In the genomic region with DNA sequence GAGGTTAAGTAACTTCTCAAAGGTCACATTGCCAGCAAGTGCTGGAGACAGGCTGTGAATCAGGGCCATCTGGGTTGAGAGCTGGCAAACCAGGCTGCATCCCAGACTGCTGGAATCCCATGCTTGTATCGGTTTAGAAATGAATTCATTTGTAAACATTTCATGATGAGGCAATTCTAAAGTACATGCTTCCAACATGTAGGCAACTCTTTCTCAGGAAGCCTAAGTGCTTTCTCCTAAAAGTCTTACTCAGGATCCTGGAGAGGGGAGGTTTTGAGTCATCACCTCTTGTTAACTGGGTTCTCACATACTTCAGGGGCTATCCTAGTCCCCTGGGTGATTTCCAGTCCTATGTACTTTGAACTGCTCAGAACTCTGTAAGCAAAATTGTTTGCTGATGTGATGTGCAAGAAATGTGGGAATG, we compare ENCODE assay signal across 18 cellular contexts.
A peak's percentile ranks its signal among the peaks of the same experiment; 100 is the strongest.
DNase-seq lines count a peak whose midpoint lies in the region; ATAC-seq and TF ChIP-seq lines count a peak whose summit lies in the region.
"Had no signal": no experiment of that assay in that cellular context is flagged by ENCODE, and none has a peak within 500 bp of the region (broad histone marks: within the 10 kb centered on the region; RNA-seq: fewer than 3 reads in every experiment).

No MANE protein-coding gene starts in this region.

- no peak overlapping the region for H3K4me2 ChIP-seq in smooth muscle cell
- H3K4me2 ChIP-seq: PC-9 had no signal

- ATAC-seq in GM21526 (IDR thresholded peaks at IDR 0.05; ENCODE audit: low FRiP score, unreplicated experiment) (no peak), HG03442 (IDR thresholded peaks at IDR 0.05; ENCODE audit: unreplicated experiment) (no peak), GM18909 (IDR thresholded peaks at IDR 0.05; ENCODE audit: poor library complexity, unreplicated experiment) (no peak)
- ATAC-seq: activated naive CD4-positive, alpha-beta T cell treated with anti-CD3 and anti-CD28 coated beads, Interleukin-2, amount 50 U/mL, for 72 hours; CD8-positive, alpha-beta T cell; psoas muscle had no signal

- no peaks in the 10 kb centered on the region for H3K27me3 ChIP-seq in smooth muscle cell (ENCODE audit: low read depth)

- 9% methylated on average over 1 of the region's 1 CpG for whole genome bisulfite sequencing in smooth muscle cell (ENCODE audit: low lambda C conversion rate)

- H3K4me1 ChIP-seq in smooth muscle cell (ENCODE audit: low read depth): no peaks in the 10 kb centered on the region
- H3K4me1 ChIP-seq: psoas muscle had no signal

- H3K9ac ChIP-seq in smooth muscle cell (ENCODE audit: low read depth): no peak overlapping the region

- intact Hi-C loops in cardiac septum (cut with DNase I): no loop called here

- no peak overlapping the region for H2AFZ ChIP-seq in smooth muscle cell (ENCODE audit: low read depth)
- H2AFZ ChIP-seq: PC-9 had no signal

- peaks cover 5% of the 10 kb centered on the region for H3F3A ChIP-seq in smooth muscle cell (ENCODE audit: low read depth)

- H3K4me3 ChIP-seq in smooth muscle cell: no peak overlapping the region
- H3K4me3 ChIP-seq: coronary artery, PC-9, psoas muscle had no signal

- peak overlapping the region; percentile 95 for H3K27ac ChIP-seq in VCaP
- H3K27ac ChIP-seq in smooth muscle cell (ENCODE audit: low read depth): peak overlapping the region; percentile 62
- H3K27ac ChIP-seq: coronary artery, PC-9, psoas muscle had no signal

- no peaks in the 10 kb centered on the region for H4K20me1 ChIP-seq in smooth muscle cell (ENCODE audit: low read depth)

- H3K36me3 ChIP-seq in smooth muscle cell (ENCODE audit: low read depth): no peaks in the 10 kb centered on the region

- H3K9me3 ChIP-seq in smooth muscle cell (replicated peaks; ENCODE audit: low read depth): no peaks in the 10 kb centered on the region
- H3K9me3 ChIP-seq: psoas muscle had no signal

- DNase-seq in EH (ENCODE audit: low read depth): peak; percentile 97
- DNase-seq in fibroblast of the conjunctiva (ENCODE audit: low read depth): peak; percentile 40
- no peak for DNase-seq in smooth muscle cell (lab: John Stamatoyannopoulos, UW; ENCODE audit: unreplicated experiment)
- no peak for DNase-seq in cardiac septum (ENCODE audit: low spot score)
- DNase-seq: activated CD4-positive, CD25-positive, alpha-beta regulatory T cell; activated CD8-positive, alpha-beta memory T cell treated with anti-CD3 and anti-CD28 coated beads, Interleukin-2, amount 50 U/mL, for 4 hours; CD8-positive, alpha-beta T cell; immature natural killer cell; PC-9; stimulated activated CD4-positive, alpha-beta T cell treated with anti-CD3 and anti-CD28 coated beads, Interleukin-2, amount 100 ng/mL, for 24 hours; SW 1271 had no signal

- TF ChIP-seq CTCF in VCaP (conservative IDR thresholded peaks at IDR 0.05) (no peak), smooth muscle cell (IDR thresholded peaks at IDR 0.05; ENCODE audit: borderline replicate concordance, insufficient read depth, poor library complexity, severe bottlenecking) (no peak)

- H3K79me2 ChIP-seq in smooth muscle cell (ENCODE audit: low read depth): no peaks in the 10 kb centered on the region

Comparison
In these comparisons a context has a peak if more than half of its experiments do, and no peak if none do; other contexts are left out.
1. DNase-seq: peak in EH (single experiment) and fibroblast of the conjunctiva (single experiment); none in smooth muscle cell (single experiment) and cardiac septum (single experiment).